9 cellular contexts compared by ENCODE assay signal in the genomic region with DNA sequence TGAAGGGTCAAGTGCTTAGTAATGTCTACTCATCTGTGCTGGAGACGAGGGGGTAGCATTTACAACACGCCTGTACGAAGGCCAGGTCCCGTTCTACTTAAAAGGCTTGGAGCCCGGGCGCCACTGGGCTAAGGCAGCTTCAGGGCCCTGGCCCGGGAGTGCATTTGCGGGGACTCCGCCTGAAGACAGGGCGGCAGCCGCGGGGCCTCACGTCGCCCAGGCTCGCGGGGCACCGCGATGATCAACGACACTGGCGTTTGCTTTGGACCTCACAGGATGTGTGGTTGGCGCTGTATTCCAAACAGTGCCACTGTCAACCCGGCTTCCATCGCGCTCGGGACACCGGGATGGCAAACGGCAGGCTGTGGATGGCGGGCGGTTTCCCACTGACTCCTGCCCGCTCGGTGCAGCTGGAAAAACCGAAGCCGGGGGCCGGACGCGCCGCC. TPM values are rescaled to one million over a fixed set of nuclear protein-coding genes. Genes with fewer than 3 reads are reported as not detected.
DNase-seq lines count a peak whose midpoint lies in the region; ATAC-seq, FAIRE-seq and TF ChIP-seq lines count a peak whose summit lies in the region.
"Had no signal": no experiment of that assay in that cellular context is flagged by ENCODE, and none has a peak within 500 bp of the region (broad histone marks: within the 10 kb centered on the region; RNA-seq: fewer than 3 reads in every experiment).

No MANE protein-coding gene starts in this region.

- peaks cover 2 to 6% of the 10 kb centered on the region in 2 experiments for H3K36me3 ChIP-seq in keratinocyte (ENCODE audit: control insufficient read depth in 2 of 2, extremely low read depth in 1 of 2, insufficient read depth in 2 of 2, low read length in 2 of 2)

- peak overlapping the region; percentile 93 for H3K4me2 ChIP-seq in keratinocyte (ENCODE audit: control insufficient read depth, extremely low read depth, insufficient read depth, low read depth, low read length)

- H3K9me1 ChIP-seq in keratinocyte (ENCODE audit: control insufficient read depth, extremely low read depth, insufficient read depth, low read length) = peaks cover 3% of the 10 kb centered on the region

- TF ChIP-seq CTCF in NB4 (IDR thresholded peaks at IDR 0.05; ENCODE audit: low read depth, low read length) = peak; percentile 10
- peak; percentile 27 for TF ChIP-seq CTCF in VCaP (conservative IDR thresholded peaks at IDR 0.05)
- peak; percentile 6 to 30 (median 9) for TF ChIP-seq CTCF in keratinocyte (optimal IDR thresholded peaks at IDR 0.05 in 1 of 3, IDR thresholded peaks at IDR 0.05 in 1 of 3, conservative IDR thresholded peaks at IDR 0.05 in 1 of 3; ENCODE audit: extremely low read depth in 1 of 3, insufficient read depth in 2 of 3, low read length in 3 of 3)

- ATAC-seq in GM19324 (IDR thresholded peaks at IDR 0.05; ENCODE audit: low FRiP score, unreplicated experiment) = no peak

- TF ChIP-seq POLR2A in NB4 (IDR thresholded peaks at IDR 0.05; ENCODE audit: extremely low read depth, insufficient read length) = peak; percentile 19

- H3K9me3 ChIP-seq in keratinocyte (ENCODE audit: control insufficient read depth, low read depth, low read length) = no peaks in the 10 kb centered on the region

- H3K4me3 ChIP-seq in NB4 (ENCODE audit: low read depth, low read length) (peak overlapping the region; percentile 71), keratinocyte (ENCODE audit: control insufficient read depth in 2 of 3, extremely low read depth in 1 of 3, insufficient read depth in 2 of 3, low read depth in 1 of 3, low read length in 3 of 3) (peak overlapping the region; percentile 63 to 82 (median 79))

- peaks cover 15% of the 10 kb centered on the region for H4K20me1 ChIP-seq in keratinocyte (ENCODE audit: control insufficient read depth, extremely low read depth, insufficient read depth, low read length)

- H3K4me1 ChIP-seq in keratinocyte (ENCODE audit: control insufficient read depth, extremely low read depth, insufficient read depth, low read length) = peaks cover 15% of the 10 kb centered on the region

- peak overlapping the region; percentile 89 for H3K9ac ChIP-seq in keratinocyte (ENCODE audit: control insufficient read depth, extremely low read depth, insufficient read depth, low read length)

- dilution Hi-C loops in keratinocyte (cut with MboI; ENCODE audit: extremely low pct_ligation_motif_present, low sequenced_read_pairs) = no loop called here

- H3K27ac ChIP-seq in VCaP = peak overlapping the region; percentile 98
- peak overlapping the region; percentile 97 for H3K27ac ChIP-seq in caudate nucleus (ENCODE audit: low read depth, low read length)
- H3K27ac ChIP-seq in keratinocyte (ENCODE audit: control insufficient read depth, insufficient read depth, low read length) = peak overlapping the region; percentile 85

- FAIRE-seq in keratinocyte (lab: Jason Lieb, UNC) = no peak
- FAIRE-seq: endometrium had no signal

- DNase-seq in DMS53 (lab: John Stamatoyannopoulos, UW) (peak; percentile 81), H4 (ENCODE audit: low spot score) (peak; percentile 60), NB4 (ENCODE audit: low read depth) (peak; percentile 78), caudate nucleus (lab: John Stamatoyannopoulos, UW) (peak in 24 of 61 donors; percentile 18 to 77 (median 50)), keratinocyte (ENCODE audit: low read depth, low spot score) (no peak)
- peak; percentile 35 to 42 for DNase-seq in stimulated activated CD4-positive, alpha-beta T cell treated with anti-CD3 and anti-CD28 coated beads, Interleukin-2, amount 100 ng/mL, for 48 hours

- H3K27me3 ChIP-seq in keratinocyte (ENCODE audit: control insufficient read depth, extremely low read depth, insufficient read depth, low read length) = no peaks in the 10 kb centered on the region

- peak overlapping the region; percentile 90 for H2AFZ ChIP-seq in keratinocyte (ENCODE audit: control insufficient read depth, low read length)

- peaks cover 31% of the 10 kb centered on the region for H3K79me2 ChIP-seq in keratinocyte (ENCODE audit: control insufficient read depth, insufficient read depth, low read length)

RNA-seq across cellular contexts. Expression of a gene that starts 1.1 kb away (rescaled TPM):
- 3.9 and 6.2 TPM in 2 replicates for total RNA-seq in H4 (2014; rRNA removed; shearing (Covaris generic))
- polyA plus RNA-seq in keratinocyte = 4.0 to 5.9 TPM (median 4.2 TPM) in 3 replicates
- polyA plus RNA-seq in keratinocyte (2011; ENCODE audit: low read depth) = 8.0 TPM
- polyA plus RNA-seq in keratinocyte (2011; cell fraction: cytosol; rRNA removed) = 3.8 and 3.9 TPM in 2 replicates
- 29.5 and 32.6 TPM in 2 replicates for polyA plus RNA-seq in keratinocyte (2011; cell fraction: nucleus; rRNA removed)
- polyA plus RNA-seq in keratinocyte (2012; ENCODE audit: low replicate concordance) = 10.0 and 10.2 TPM in 2 replicates
- 6.8 to 15.8 TPM (median 15.5 TPM) in 3 replicates for polyA minus RNA-seq in keratinocyte
- polyA minus RNA-seq in keratinocyte (2011; cell fraction: cytosol; rRNA and poly(A)+ RNA removed) = 3.8 TPM
- 13.0 and 21.1 TPM in 2 replicates for polyA minus RNA-seq in keratinocyte (2011; cell fraction: nucleus; rRNA and poly(A)+ RNA removed)
